ENCODE assay signal across 1 cellular context in genomic region chr7:116806046-116806944, GRCh38.
TF ChIP-seq lines count a peak whose summit lies in the region.

No MANE protein-coding gene starts in this region.

TF ChIP-seq in endothelial cell of umbilical vein, 7 proteins besides CTCF, POLR2A, EP300 and RAD21 (continued from another document):
- TF ChIP-seq EZH2 (IDR thresholded peaks at IDR 0.05; ENCODE audit: borderline replicate concordance, low read depth, low read length, severe bottlenecking) (no peak), MYC (IDR thresholded peaks at IDR 0.05; ENCODE audit: low read depth, low read length) (no peak), POLR2AphosphoS5 (IDR thresholded peaks at IDR 0.05; ENCODE audit: insufficient read depth, low read depth, low read length) (no peak), MAX (IDR thresholded peaks at IDR 0.05; ENCODE audit: insufficient read depth, insufficient read length) (no peak), FOS (IDR thresholded peaks at IDR 0.05; ENCODE audit: borderline replicate concordance, insufficient read depth, low read length) (no peak), GATA2 (IDR thresholded peaks at IDR 0.05; ENCODE audit: insufficient read depth, insufficient read length, low read depth, low read length) (no peak)
TF ChIP-seq in endothelial cell of umbilical vein: peak in this region for 0.
